ENCODE assay signal across 20 cellular contexts in the genomic region with DNA sequence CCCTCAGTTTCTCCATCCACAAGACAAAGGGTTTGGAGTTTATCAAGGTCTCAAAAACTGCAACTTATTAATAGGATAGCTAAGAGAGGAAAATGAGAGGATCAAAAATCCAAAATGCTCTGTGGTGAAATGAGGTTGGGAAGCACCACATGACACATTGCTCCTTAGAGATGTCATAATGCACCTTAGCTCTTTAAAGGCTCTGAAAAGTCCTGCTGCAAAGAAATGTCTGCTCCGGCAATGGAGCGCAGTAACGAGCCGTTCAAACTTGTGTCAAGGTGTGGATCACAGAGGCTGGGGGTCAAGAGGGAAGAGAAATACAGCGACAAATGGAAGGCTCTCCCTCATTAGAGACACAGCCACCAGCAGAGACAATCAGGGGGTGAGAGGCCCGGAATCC. TPM values are rescaled to one million over a fixed set of nuclear protein-coding genes. Genes with fewer than 3 reads are reported as not detected.
"Had no signal": no experiment of that assay in that cellular context is flagged by ENCODE, and none has a peak within 500 bp of the region (broad histone marks: within the 10 kb centered on the region; RNA-seq: fewer than 3 reads in every experiment).

No MANE protein-coding gene starts in this region.

- H3K4me3 Mint-ChIP-seq: activated naive CD8-positive, alpha-beta T cell; activated T-cell treated with anti-CD3 and anti-CD28 coated beads, Interleukin-2, amount 50 U/mL, for 72 hours; stimulated activated effector memory CD8-positive, alpha-beta T cell treated with anti-CD3 and anti-CD28 coated beads, Interleukin-12 subunit alpha, Interleukin-12 subunit beta, amount 100 ng/mL, for 72 hours; T-helper 17 cell had no signal

- DNase-seq: activated CD4-positive, CD25-positive, alpha-beta regulatory T cell treated with anti-CD3 and anti-CD28 coated beads, Interleukin-2, amount 50 U/mL, for 72 hours; activated CD8-positive, alpha-beta memory T cell treated with anti-CD3 and anti-CD28 coated beads for 24 hours; activated CD8-positive, alpha-beta memory T cell treated with anti-CD3 and anti-CD28 coated beads, Interleukin-2, amount 50 U/mL, for 48 hours; activated T-cell treated with anti-CD3 and anti-CD28 coated beads, Interleukin-2, amount 50 U/mL, for 72 hours; foreskin melanocyte; right lobe of liver; stimulated activated CD4-positive, alpha-beta T cell treated with anti-CD3 and anti-CD28 coated beads, Interleukin-4, amount 100 ng/mL, for 24 hours; T-helper 17 cell had no signal

- H3K4me3 ChIP-seq: dorsolateral prefrontal cortex, pancreas, right lobe of liver had no signal

- H3K9me3 ChIP-seq: pancreas, right lobe of liver had no signal

- H3K27ac Mint-ChIP-seq: activated naive CD8-positive, alpha-beta T cell; activated T-cell treated with anti-CD3 and anti-CD28 coated beads, Interleukin-2, amount 50 U/mL, for 72 hours; stimulated activated effector memory CD8-positive, alpha-beta T cell treated with anti-CD3 and anti-CD28 coated beads, Interleukin-12 subunit alpha, Interleukin-12 subunit beta, amount 100 ng/mL, for 72 hours; T-helper 17 cell had no signal

- H3K9me3 Mint-ChIP-seq: activated T-cell treated with anti-CD3 and anti-CD28 coated beads, Interleukin-2, amount 50 U/mL, for 72 hours; stimulated activated effector memory CD8-positive, alpha-beta T cell treated with anti-CD3 and anti-CD28 coated beads, Interleukin-12 subunit alpha, Interleukin-12 subunit beta, amount 100 ng/mL, for 72 hours had no signal

- H3K4me1 Mint-ChIP-seq: T-helper 17 cell had no signal

- ATAC-seq: activated T-cell treated with anti-CD3 and anti-CD28 coated beads, Interleukin-2, amount 50 U/mL, for 72 hours; left lobe of liver; right lobe of liver; stimulated activated effector memory CD8-positive, alpha-beta T cell treated with anti-CD3 and anti-CD28 coated beads, Interleukin-12 subunit alpha, Interleukin-12 subunit beta, amount 100 ng/mL, for 72 hours; T-helper 17 cell had no signal

- FAIRE-seq: colon, pancreas, small intestine had no signal

- H3K36me3 ChIP-seq: pancreas, right lobe of liver had no signal

- H3K36me3 Mint-ChIP-seq: activated naive CD8-positive, alpha-beta T cell; stimulated activated effector memory CD8-positive, alpha-beta T cell treated with anti-CD3 and anti-CD28 coated beads, Interleukin-12 subunit alpha, Interleukin-12 subunit beta, amount 100 ng/mL, for 72 hours had no signal

- H3K27ac ChIP-seq: epithelial cell of prostate, right lobe of liver had no signal

- H3K27me3 ChIP-seq: pancreas, right lobe of liver had no signal

RNA-seq across cellular contexts. Expression of gene BMP7, which starts 53.1 kb away (rescaled TPM):
- total RNA-seq: fibroblast of lung, lung microvascular endothelial cell, myocyte, pulmonary artery endothelial cell, right lobe of liver, T-helper 17 cell had no signal
- polyA plus RNA-seq: fibroblast of lung had no signal
